Comparison of ENCODE assay signal across 8 cellular contexts in genomic region chr22:46432164-46433068, GRCh38.
DNase-seq lines count a peak whose midpoint lies in the region; ATAC-seq and TF ChIP-seq lines count a peak whose summit lies in the region.

No MANE protein-coding gene starts in this region.

- H3K9me2 ChIP-seq in DOHH2 (replicated peaks; ENCODE audit: control insufficient read depth, low read length) = no peaks in the 10 kb centered on the region

- H3K9me3 ChIP-seq in DOHH2 (ENCODE audit: control insufficient read depth, insufficient read depth, low read length) (no peaks in the 10 kb centered on the region), Panc1 (ENCODE audit: control insufficient read depth, insufficient read depth, low read depth, low read length) (no peaks in the 10 kb centered on the region), sigmoid colon (no peaks in the 10 kb centered on the region)

- H3K27ac ChIP-seq in DOHH2 (ENCODE audit: low read depth, low read length) (peak overlapping the region; percentile 30; the same call in 1 of the 2 replicates), Panc1 (ENCODE audit: low read length) (no peak overlapping the region), sigmoid colon (no peak overlapping the region)

- no peak for TF ChIP-seq POLR2A in sigmoid colon (IDR thresholded peaks at IDR 0.05)

- H3K4me3 ChIP-seq in DOHH2 (ENCODE audit: low read length) (peak overlapping the region; percentile 79), Panc1 (ENCODE audit: low read depth in 2 of 2, low read length in 2 of 2) (peak overlapping the region in 1 of 2 experiments; percentile 16; a peak in 1 of 4 replicates), sigmoid colon (peak overlapping the region in 3 of 4 donors; percentile 20 to 33 (median 31))

- no peaks in the 10 kb centered on the region for H3F3A ChIP-seq in DOHH2 (ENCODE audit: control insufficient read depth, insufficient read depth)

- H3K79me2 ChIP-seq in DOHH2 (ENCODE audit: control insufficient read depth, low read length) = no peaks in the 10 kb centered on the region

- no peaks in the 10 kb centered on the region for H3K36me3 ChIP-seq in DOHH2 (ENCODE audit: control insufficient read depth, low read length)
- no peaks in the 10 kb centered on the region for H3K36me3 ChIP-seq in Panc1 (ENCODE audit: control insufficient read depth, insufficient read depth, low read length)
- no peaks in the 10 kb centered on the region for H3K36me3 ChIP-seq in sigmoid colon

- CTCF ChIA-PET in Panc1 (lab: Charles Lee) = no interaction called here

- no peaks in the 10 kb centered on the region for H3K27me3 Mint-ChIP-seq in central memory CD8-positive, alpha-beta T cell

- H3K4me1 ChIP-seq in DOHH2 (ENCODE audit: control insufficient read depth, low read length) (peaks cover 31% of the 10 kb centered on the region), Panc1 (ENCODE audit: control insufficient read depth, insufficient read depth, low read length) (no peaks in the 10 kb centered on the region), sigmoid colon (no peaks in the 10 kb centered on the region)

- peak overlapping the region; percentile 99 for H3K4me2 ChIP-seq in DOHH2 (ENCODE audit: low read length)

- peak; percentile 45; the same call in 1 of the 2 replicates for ATAC-seq in Panc1
- peak; percentile 79 for ATAC-seq in central memory CD8-positive, alpha-beta T cell (replicated peaks; ENCODE audit: extremely low read depth, poor library complexity, severe bottlenecking)
- ATAC-seq in GM18909 (IDR thresholded peaks at IDR 0.05; ENCODE audit: poor library complexity, unreplicated experiment) = no peak

- H3K27me3 ChIP-seq in DOHH2 (ENCODE audit: control insufficient read depth, low read length) (no peaks in the 10 kb centered on the region), Panc1 (ENCODE audit: control insufficient read depth, insufficient read depth, low read length) (no peaks in the 10 kb centered on the region), sigmoid colon (peaks cover 0 to 14% (median 0%) of the 10 kb centered on the region in 3 donors)

- no peak for TF ChIP-seq EP300 in sigmoid colon (IDR thresholded peaks at IDR 0.05)

- no peaks in the 10 kb centered on the region for H3K9me3 Mint-ChIP-seq in central memory CD8-positive, alpha-beta T cell

- intact Hi-C loops in Panc1 (cut with micrococcal nuclease; ENCODE audit: unreplicated experiment) (no loop called here), sigmoid colon (cut with DNase I) (no loop called here)

- 55 to 61% methylated on average over 25 of the region's 25 CpGs for WGBS in sigmoid colon, 2 donors

- H3K36me3 Mint-ChIP-seq in central memory CD8-positive, alpha-beta T cell (ENCODE audit: insufficient read depth) = peaks cover 1% of the 10 kb centered on the region

- no peaks in the 10 kb centered on the region for H4K20me1 ChIP-seq in DOHH2 (ENCODE audit: control insufficient read depth, insufficient read depth, low read depth, low read length)

- no peak for TF ChIP-seq CTCF in DOHH2 (IDR thresholded peaks at IDR 0.05; ENCODE audit: low read depth, low read length, poor library complexity, severe bottlenecking)
- no peak for TF ChIP-seq CTCF in Panc1 (IDR thresholded peaks at IDR 0.05)
- TF ChIP-seq CTCF in sigmoid colon (IDR thresholded peaks at IDR 0.05) = no peak

- in situ Hi-C loops in Panc1 (cut with HindIII; ENCODE audit: low pct_unique_long_range_greater_than_20kb, low sequenced_read_pairs) = no loop called here

- peaks cover 12% of the 10 kb centered on the region for H3K4me1 Mint-ChIP-seq in central memory CD8-positive, alpha-beta T cell

- DNase-seq in Panc1 (ENCODE audit: low read depth, low spot score) (no peak), sigmoid colon (no peak), NCI-H2227 treated with DMSO at 0.1 percent for 48 hours (lab: John Stamatoyannopoulos, UW) (no peak), NCI-H446 (lab: John Stamatoyannopoulos, UW) (no peak), foreskin melanocyte (no peak)
- peak in 1 of 2 donors; percentile 22 for DNase-seq in central memory CD8-positive, alpha-beta T cell (ENCODE audit: low spot score in 2 of 2)

- H3K4me3 Mint-ChIP-seq in central memory CD8-positive, alpha-beta T cell = peak overlapping the region; percentile 75

- BruUV-seq in Panc1 (replicated peaks; lab: Mats Ljungman, UMichigan) = no TSS peak

- POLR2A ChIA-PET in Panc1 (lab: Charles Lee) = no interaction called here

- H3K27ac Mint-ChIP-seq in central memory CD8-positive, alpha-beta T cell (ENCODE audit: low read depth) = peak overlapping the region; percentile 79
